Comparison of ENCODE assay signal across 8 cellular contexts in genomic region chr19:56367829-56368711, GRCh38. TPM values are rescaled to one million over a fixed set of nuclear protein-coding genes. Genes with fewer than 3 reads are reported as not detected.
A peak's percentile ranks its signal among the peaks of the same experiment; 100 is the strongest.
DNase-seq lines count a peak whose midpoint lies in the region; ATAC-seq and TF ChIP-seq lines count a peak whose summit lies in the region.

No MANE protein-coding gene starts in this region.

- H3K27ac ChIP-seq in CD4-positive, CD25-positive, alpha-beta regulatory T cell (ENCODE audit: insufficient read depth, low read length, poor library complexity, severe bottlenecking), result peak overlapping the region; percentile 34
- H3K27ac ChIP-seq in cingulate gyrus (ENCODE audit: low read depth, low read length), result peak overlapping the region; percentile 61

- peaks cover 5% of the 10 kb centered on the region for H3K27me3 Mint-ChIP-seq in CD4-positive, CD25-positive, alpha-beta regulatory T cell
- no peaks in the 10 kb centered on the region for H3K27me3 Mint-ChIP-seq in activated CD4-positive, alpha-beta T cell treated with anti-CD3 and anti-CD28 coated beads, Interleukin-2, amount 10 ng/mL, durations not matched to agents 24 days and 14 days

- TF ChIP-seq CTCF in kidney epithelial cell (IDR thresholded peaks at IDR 0.05; ENCODE audit: insufficient read depth, low read length, poor library complexity, severe bottlenecking), result no peak

- H3K27ac Mint-ChIP-seq in CD4-positive, CD25-positive, alpha-beta regulatory T cell, result peak overlapping the region; percentile 3 to 91 (median 82)
- H3K27ac Mint-ChIP-seq in activated CD4-positive, alpha-beta T cell treated with anti-CD3 and anti-CD28 coated beads, Interleukin-2, amount 10 ng/mL, durations not matched to agents 24 days and 14 days, result peak overlapping the region; percentile 84

- ATAC-seq in CD4-positive, CD25-positive, alpha-beta regulatory T cell (ENCODE audit: low read depth in 2 of 2), result peak; percentile 88 to 91
- no peak for ATAC-seq in GM18870 (IDR thresholded peaks at IDR 0.05; ENCODE audit: unreplicated experiment)

- H3K36me3 ChIP-seq in CD4-positive, CD25-positive, alpha-beta regulatory T cell (ENCODE audit: control insufficient read depth, insufficient read depth, low read length), result no peaks in the 10 kb centered on the region
- H3K36me3 ChIP-seq in kidney epithelial cell (ENCODE audit: control insufficient read depth, insufficient read depth, low read length), result no peaks in the 10 kb centered on the region

- H3K4me1 Mint-ChIP-seq in CD4-positive, CD25-positive, alpha-beta regulatory T cell, result peaks cover 4 to 31% (median 12%) of the 10 kb centered on the region in 4 donors
- H3K4me1 Mint-ChIP-seq in activated CD4-positive, alpha-beta T cell treated with anti-CD3 and anti-CD28 coated beads, Interleukin-2, amount 10 ng/mL, durations not matched to agents 24 days and 14 days, result peaks cover 12% of the 10 kb centered on the region

- peak; percentile 50 to 79 (median 69) for DNase-seq in CD4-positive, CD25-positive, alpha-beta regulatory T cell
- DNase-seq in GOT3 (lab: John Stamatoyannopoulos, UW) (peak; percentile 14), NCI-H2107 (lab: John Stamatoyannopoulos, UW) (peak; percentile 11), kidney epithelial cell (ENCODE audit: low read depth) (peak; percentile 82)
- DNase-seq in activated CD4-positive, alpha-beta T cell treated with anti-CD3 and anti-CD28 coated beads, Interleukin-2, amount 10 ng/mL, durations not matched to agents 24 days and 14 days, result peak; percentile 90
- DNase-seq in stimulated activated CD4-positive, alpha-beta T cell treated with anti-CD3 and anti-CD28 coated beads, Interleukin-12 subunit alpha, Interleukin-12 subunit beta, amount 100 ng/mL, for 24 hours (ENCODE audit: low read depth in 2 of 2), result peak; percentile 65

- intact Hi-C loops in activated CD4-positive, alpha-beta T cell treated with anti-CD3 and anti-CD28 coated beads, Interleukin-2, amount 10 ng/mL, durations not matched to agents 24 days and 14 days (cut with micrococcal nuclease), result no loop called here

- H3K9me3 ChIP-seq in CD4-positive, CD25-positive, alpha-beta regulatory T cell (ENCODE audit: control insufficient read depth in 2 of 2, low read length in 2 of 2), result peaks cover 18 to 36% of the 10 kb centered on the region in 2 experiments

- peak overlapping the region; percentile 90 to 95 (median 93) for H3K4me3 Mint-ChIP-seq in CD4-positive, CD25-positive, alpha-beta regulatory T cell
- H3K4me3 Mint-ChIP-seq in activated CD4-positive, alpha-beta T cell treated with anti-CD3 and anti-CD28 coated beads, Interleukin-2, amount 10 ng/mL, durations not matched to agents 24 days and 14 days, result peak overlapping the region; percentile 88

- peaks cover 24% of the 10 kb centered on the region for H3K36me3 Mint-ChIP-seq in CD4-positive, CD25-positive, alpha-beta regulatory T cell
- H3K36me3 Mint-ChIP-seq in activated CD4-positive, alpha-beta T cell treated with anti-CD3 and anti-CD28 coated beads, Interleukin-2, amount 10 ng/mL, durations not matched to agents 24 days and 14 days (ENCODE audit: low read depth), result peaks cover 22% of the 10 kb centered on the region

- no peaks in the 10 kb centered on the region for H3K27me3 ChIP-seq in CD4-positive, CD25-positive, alpha-beta regulatory T cell (ENCODE audit: control insufficient read depth, insufficient read depth, low read length)
- H3K27me3 ChIP-seq in kidney epithelial cell (ENCODE audit: control insufficient read depth, insufficient read depth, low read length), result no peaks in the 10 kb centered on the region

- H3K4me1 ChIP-seq in CD4-positive, CD25-positive, alpha-beta regulatory T cell (ENCODE audit: control insufficient read depth, insufficient read depth, low read length, poor library complexity, severe bottlenecking), result peaks cover 5% of the 10 kb centered on the region

- H3K4me3 ChIP-seq in CD4-positive, CD25-positive, alpha-beta regulatory T cell (ENCODE audit: low read depth, low read length), result peak overlapping the region; percentile 62
- H3K4me3 ChIP-seq in kidney epithelial cell (ENCODE audit: low read depth, low read length), result peak overlapping the region; percentile 59

- H3K9me3 Mint-ChIP-seq in CD4-positive, CD25-positive, alpha-beta regulatory T cell, result peaks cover 12 to 59% (median 25%) of the 10 kb centered on the region in 7 donors
- peaks cover 32% of the 10 kb centered on the region for H3K9me3 Mint-ChIP-seq in activated CD4-positive, alpha-beta T cell treated with anti-CD3 and anti-CD28 coated beads, Interleukin-2, amount 10 ng/mL, durations not matched to agents 24 days and 14 days

RNA-seq across cellular contexts. Expression of gene ZNF582, which starts 25.3 kb away (rescaled TPM):
- total RNA-seq in CD4-positive, CD25-positive, alpha-beta regulatory T cell, result 2.3 TPM
- 1 to 10 TPM; 3.8 to 6.0 (median 4.9) TPM for polyA plus RNA-seq in CD4-positive, CD25-positive, alpha-beta regulatory T cell
- 1.0 and 2.1 TPM in 2 replicates for total RNA-seq in activated CD4-positive, alpha-beta T cell treated with anti-CD3 and anti-CD28 coated beads, Interleukin-2, amount 10 ng/mL, durations not matched to agents 24 days and 14 days
- 1.1 and 5.1 TPM in 2 replicates for total RNA-seq in kidney epithelial cell

RNA-seq across cellular contexts. Expression of gene ZNF583, which starts 36.1 kb away (rescaled TPM):
- total RNA-seq in CD4-positive, CD25-positive, alpha-beta regulatory T cell, result 2.2 TPM
- 10 to 100 TPM in 2 of 4 donors, 1 to 10 TPM in 2; 7.3 to 17.0 (median 12.5) TPM for polyA plus RNA-seq in CD4-positive, CD25-positive, alpha-beta regulatory T cell
- 1.9 and 2.0 TPM in 2 replicates for total RNA-seq in activated CD4-positive, alpha-beta T cell treated with anti-CD3 and anti-CD28 coated beads, Interleukin-2, amount 10 ng/mL, durations not matched to agents 24 days and 14 days
- 2.9 and 3.6 TPM in 2 replicates for total RNA-seq in kidney epithelial cell

RNA-seq across cellular contexts. Expression of gene ZSCAN5A, which starts 53.4 kb away (rescaled TPM):
- 6.8 TPM for total RNA-seq in CD4-positive, CD25-positive, alpha-beta regulatory T cell
- 1 to 10 TPM; 3.5 to 7.9 (median 5.4) TPM for polyA plus RNA-seq in CD4-positive, CD25-positive, alpha-beta regulatory T cell
- total RNA-seq in activated CD4-positive, alpha-beta T cell treated with anti-CD3 and anti-CD28 coated beads, Interleukin-2, amount 10 ng/mL, durations not matched to agents 24 days and 14 days, result 6.9 and 10.8 TPM in 2 replicates
- total RNA-seq in kidney epithelial cell, result 6.2 and 7.7 TPM in 2 replicates

Comparison
In these comparisons a context has a peak if more than half of its experiments do, and no peak if none do; other contexts are left out.
1. DNase-seq: peak in every context shown above with its lines; median percentile 90 in activated CD4-positive, alpha-beta T cell treated with anti-CD3 and anti-CD28 coated beads, Interleukin-2, amount 10 ng/mL, durations not matched to agents 24 days and 14 days; 82 in kidney epithelial cell; 69 in CD4-positive, CD25-positive, alpha-beta regulatory T cell; 65 in stimulated activated CD4-positive, alpha-beta T cell treated with anti-CD3 and anti-CD28 coated beads, Interleukin-12 subunit alpha, Interleukin-12 subunit beta, amount 100 ng/mL, for 24 hours; 14 in GOT3; 11 in NCI-H2107.